ENCODE assay signal across 15 cellular contexts in genomic region chr15:71109130-71109529, GRCh38. TPM values are rescaled to one million over a fixed set of nuclear protein-coding genes. Genes with fewer than 3 reads are reported as not detected.
DNase-seq lines count a peak whose midpoint lies in the region; ATAC-seq and TF ChIP-seq lines count a peak whose summit lies in the region.
"Had no signal": no experiment of that assay in that cellular context is flagged by ENCODE, and none has a peak within 500 bp of the region (broad histone marks: within the 10 kb centered on the region; RNA-seq: fewer than 3 reads in every experiment).

No MANE protein-coding gene starts in this region.

- H3K27me3 ChIP-seq in heart right ventricle: peaks cover 0 to 2% (median 0%) of the 10 kb centered on the region in 7 donors
- H3K27me3 ChIP-seq in adipocyte (replicated peaks; ENCODE audit: control insufficient read depth, insufficient read depth, low read length): no peaks in the 10 kb centered on the region
- H3K27me3 ChIP-seq in aorta (ENCODE audit: control insufficient read depth in 1 of 2, insufficient read depth in 2 of 2, low read length in 1 of 2): no peaks in the 10 kb centered on the region
- H3K27me3 ChIP-seq in spleen (replicated peaks in 1 of 7): peaks cover 0 to 37% (median 3%) of the 10 kb centered on the region in 7 donors
- H3K27me3 ChIP-seq: ovary had no signal

- H3K4me1 ChIP-seq in heart right ventricle: no peaks in the 10 kb centered on the region
- H3K4me1 ChIP-seq in adipocyte (ENCODE audit: control insufficient read depth, insufficient read depth, low read length): peaks cover 18% of the 10 kb centered on the region
- no peaks in the 10 kb centered on the region for H3K4me1 ChIP-seq in aorta (ENCODE audit: control insufficient read depth in 1 of 2, insufficient read depth in 2 of 2, low read length in 2 of 2)
- peaks cover 0 to 16% (median 3%) of the 10 kb centered on the region in 6 donors for H3K4me1 ChIP-seq in spleen

- DNase-seq in heart right ventricle (no peak), cardiac septum (ENCODE audit: low spot score) (no peak), adipocyte (ENCODE audit: low read depth) (peak; percentile 76), fibroblast of villous mesenchyme (ENCODE audit: low read depth) (peak; percentile 58), aorta (no peak), spleen (no peak)
- DNase-seq: activated gamma-delta T cell treated with Interleukin-2 at 50 U/mL for 16 hours, AML-193, DMS153, MV-4-11, NCI-H2171 treated with DMSO at 0.1 percent for 48 hours, ovary had no signal

- no peak overlapping the region for H3K4me3 ChIP-seq in heart right ventricle
- H3K4me3 ChIP-seq in adipocyte (ENCODE audit: low read length): no peak overlapping the region
- H3K4me3 ChIP-seq in fibroblast of villous mesenchyme (ENCODE audit: low read depth, low read length): no peak overlapping the region
- H3K4me3 ChIP-seq in aorta (ENCODE audit: low read length in 2 of 2): no peak overlapping the region
- H3K4me3 ChIP-seq in spleen: no peak overlapping the region
- H3K4me3 ChIP-seq: ovary had no signal

- 52 to 71% methylated on average over 4 of the region's 4 CpGs for WGBS in heart right ventricle, 2 donors
- WGBS in aorta, 2 donors: 10 to 16% methylated on average over 4 of the region's 4 CpGs
- WGBS in spleen, 5 donors: 65 to 78% (median 77%) methylated on average over 4 of the region's 4 CpGs

- H3K27ac ChIP-seq in heart right ventricle: no peak overlapping the region
- H3K27ac ChIP-seq in aorta (ENCODE audit: low read depth in 1 of 2, low read length in 2 of 2): no peak overlapping the region
- no peak overlapping the region for H3K27ac ChIP-seq in spleen
- H3K27ac ChIP-seq: ovary, VCaP had no signal

- intact Hi-C loops in heart right ventricle (cut with DNase I) (loop anchor here in 5 of 10 donors (10.0 kb wide), 2 partner anchors 94 to 214 kb away; partner anchors contain the start of genes LRRC49 (in 5 of the 5) and THAP10 (in 5 of the 5)), cardiac septum (cut with DNase I) (loop anchor here (5.0 to 10.0 kb wide), 2 partner anchors 92 to 134 kb away; no protein-coding TSS in a partner anchor), aorta (cut with DNase I) (loop anchor here (1.0 to 10.0 kb wide), 4 partner anchors 134 to 696 kb away; no protein-coding TSS in a partner anchor), spleen (cut with DNase I; ENCODE audit: low total_unique reads) (no loop called here)

- TF ChIP-seq CTCF in heart right ventricle (IDR thresholded peaks at IDR 0.05) (peak in 6 of 9 donors; percentile 9 to 40 (median 22)), fibroblast of villous mesenchyme (IDR thresholded peaks at IDR 0.05; ENCODE audit: insufficient read depth, low read depth, low read length) (peak; percentile 32), spleen (IDR thresholded peaks at IDR 0.05 in 8 of 11, conservative IDR thresholded peaks at IDR 0.05 in 3 of 11) (no peak)

- no peaks in the 10 kb centered on the region for H3K36me3 ChIP-seq in heart right ventricle
- no peaks in the 10 kb centered on the region for H3K36me3 ChIP-seq in adipocyte (ENCODE audit: control insufficient read depth, insufficient read depth, low read length, severe bottlenecking)
- H3K36me3 ChIP-seq in aorta (ENCODE audit: control insufficient read depth in 1 of 2, insufficient read depth in 2 of 2, low read length in 1 of 2): no peaks in the 10 kb centered on the region
- no peaks in the 10 kb centered on the region for H3K36me3 ChIP-seq in spleen
- H3K36me3 ChIP-seq: ovary had no signal

- H3K9ac ChIP-seq in adipocyte (ENCODE audit: low read length): no peak overlapping the region

- TF ChIP-seq POLR2A in spleen (IDR thresholded peaks at IDR 0.05): no peak

- ATAC-seq in heart right ventricle (peak in 2 of 8 donors; percentile 28 to 40), aorta (ENCODE audit: low FRiP score) (peak; percentile 39), GM18907 (IDR thresholded peaks at IDR 0.05; ENCODE audit: unreplicated experiment) (no peak), GM21381 (IDR thresholded peaks at IDR 0.05; ENCODE audit: unreplicated experiment) (no peak)

- H3K9me3 ChIP-seq in heart right ventricle: no peaks in the 10 kb centered on the region
- no peaks in the 10 kb centered on the region for H3K9me3 ChIP-seq in adipocyte (ENCODE audit: control insufficient read depth, low read length)
- H3K9me3 ChIP-seq in aorta (ENCODE audit: control insufficient read depth, low read length): no peaks in the 10 kb centered on the region
- H3K9me3 ChIP-seq in spleen: no peaks in the 10 kb centered on the region
- H3K9me3 ChIP-seq: ovary had no signal

RNA-seq across cellular contexts. Expression of gene THSD4, which starts 6.1 kb away (rescaled TPM):
- total RNA-seq in heart right ventricle: 100 to 1,000 TPM in 8 of 10 donors, 10 to 100 TPM in 2; 72.3 to 212 (median 170) TPM
- polyA plus RNA-seq in heart right ventricle: 10 to 100 TPM; 20.8 to 29.4 TPM
- total RNA-seq in cardiac septum: 116 TPM
- 60.2 and 76.4 TPM in 2 replicates for total RNA-seq in fibroblast of villous mesenchyme
- 100 to 1,000 TPM in 1 of 2 donors, 10 to 100 TPM in 1; 53.8 to 143 TPM for total RNA-seq in aorta
- 1 to 10 TPM; 6.3 to 6.9 TPM for polyA plus RNA-seq in aorta
- 10 to 100 TPM in 2 of 7 donors, 1 to 10 TPM in 5; 1.9 to 11.3 (median 4.3) TPM for total RNA-seq in spleen
- polyA plus RNA-seq in spleen: under 1 TPM; 0.29 to 0.93 (median 0.30) TPM

Comparison
In these comparisons a context has a peak if more than half of its experiments do, and no peak if none do; other contexts are left out.
1. DNase-seq: peak in adipocyte (single experiment) and fibroblast of villous mesenchyme (single experiment); none in heart right ventricle (0 of 2), cardiac septum (single experiment), aorta (0 of 2) and spleen (single experiment).
2. CTCF ChIP-seq: peak in heart right ventricle (6 of 9) and fibroblast of villous mesenchyme (single experiment); none in spleen (0 of 11).